21 cellular contexts compared by ENCODE assay signal in the genomic region with DNA sequence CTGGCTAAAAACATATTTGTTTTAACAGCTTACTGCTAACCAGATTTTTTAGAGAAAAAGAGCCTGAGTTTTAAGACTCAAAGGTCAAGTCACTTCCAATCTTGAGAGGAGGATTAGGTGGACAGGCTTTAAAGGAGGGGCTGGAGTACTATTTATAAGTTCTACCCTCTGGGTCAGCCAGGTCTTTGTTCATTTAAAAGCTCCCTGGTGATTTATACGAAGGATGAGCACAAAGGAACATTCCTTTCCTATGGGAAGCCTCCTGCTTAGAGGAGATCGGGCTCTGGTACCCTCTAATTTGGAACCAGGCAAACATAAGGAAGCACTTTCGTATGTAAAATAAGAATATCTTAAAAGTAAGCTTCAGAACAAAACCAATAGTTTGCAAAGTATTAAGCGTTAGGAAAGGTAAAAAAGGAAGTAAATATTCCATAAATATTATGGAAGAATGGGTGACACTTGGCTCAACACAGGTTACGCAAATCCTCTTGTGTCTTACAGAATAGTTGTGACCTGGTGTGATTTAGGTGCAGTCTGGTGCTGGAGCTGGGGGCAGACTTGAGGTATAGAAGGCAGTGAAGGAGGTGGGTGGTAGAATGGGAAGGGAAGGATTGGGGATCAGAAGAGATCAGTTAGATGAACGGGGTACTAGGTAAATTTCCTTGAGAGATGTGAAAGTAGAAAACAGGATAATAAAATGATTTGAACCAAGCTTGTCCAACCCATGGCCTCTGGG.
"Had no signal": no experiment of that assay in that cellular context is flagged by ENCODE, and none has a peak within 500 bp of the region (broad histone marks: within the 10 kb centered on the region; RNA-seq: fewer than 3 reads in every experiment).

No MANE protein-coding gene starts in this region.

- H3K36me3 Mint-ChIP-seq: activated naive CD4-positive, alpha-beta T cell treated with anti-CD3 and anti-CD28 coated beads, Interleukin-2, amount 50 U/mL, for 24 hours; stimulated activated effector memory CD8-positive, alpha-beta T cell treated with anti-CD3 and anti-CD28 coated beads, Interleukin-12 subunit alpha, Interleukin-12 subunit beta, amount 100 ng/mL, for 72 hours had no signal

- H3K27me3 Mint-ChIP-seq: activated naive CD4-positive, alpha-beta T cell treated with anti-CD3 and anti-CD28 coated beads, Interleukin-2, amount 50 U/mL, for 24 hours had no signal

- H3K36me3 ChIP-seq: breast epithelium, gastroesophageal sphincter, heart left ventricle, left lung, ovary, stomach, upper lobe of right lung had no signal

- H3K27ac ChIP-seq: breast epithelium, gastroesophageal sphincter, heart left ventricle, left lung, ovary, psoas muscle, stomach, testis, upper lobe of right lung, VCaP had no signal

- H3K4me1 ChIP-seq: breast epithelium, gastroesophageal sphincter, left lung, psoas muscle, stomach, testis, upper lobe of right lung had no signal

- H3K4me2 ChIP-seq: smooth muscle cell had no signal

- H3K4me3 ChIP-seq: breast epithelium, gastroesophageal sphincter, heart left ventricle, left lung, ovary, psoas muscle, smooth muscle cell, stomach, testis, upper lobe of right lung had no signal

- H3K27ac Mint-ChIP-seq: activated naive CD4-positive, alpha-beta T cell treated with anti-CD3 and anti-CD28 coated beads, Interleukin-2, amount 50 U/mL, for 24 hours; stimulated activated effector memory CD8-positive, alpha-beta T cell treated with anti-CD3 and anti-CD28 coated beads, Interleukin-12 subunit alpha, Interleukin-12 subunit beta, amount 100 ng/mL, for 72 hours had no signal

- H3K9me3 ChIP-seq: breast epithelium, gastroesophageal sphincter, heart left ventricle, left lung, ovary, psoas muscle, stomach, testis, upper lobe of right lung had no signal

- H3K27me3 ChIP-seq: breast epithelium, gastroesophageal sphincter, heart left ventricle, left lung, ovary, stomach, testis, upper lobe of right lung had no signal

- H3K9me3 Mint-ChIP-seq: activated naive CD4-positive, alpha-beta T cell treated with anti-CD3 and anti-CD28 coated beads, Interleukin-2, amount 50 U/mL, for 24 hours; stimulated activated effector memory CD8-positive, alpha-beta T cell treated with anti-CD3 and anti-CD28 coated beads, Interleukin-12 subunit alpha, Interleukin-12 subunit beta, amount 100 ng/mL, for 72 hours had no signal

- H3K4me3 Mint-ChIP-seq: activated naive CD4-positive, alpha-beta T cell treated with anti-CD3 and anti-CD28 coated beads, Interleukin-2, amount 50 U/mL, for 24 hours; stimulated activated effector memory CD8-positive, alpha-beta T cell treated with anti-CD3 and anti-CD28 coated beads, Interleukin-12 subunit alpha, Interleukin-12 subunit beta, amount 100 ng/mL, for 72 hours had no signal

- H3K4me1 Mint-ChIP-seq: stimulated activated effector memory CD8-positive, alpha-beta T cell treated with anti-CD3 and anti-CD28 coated beads, Interleukin-12 subunit alpha, Interleukin-12 subunit beta, amount 100 ng/mL, for 72 hours had no signal

- DNase-seq: activated CD4-positive, alpha-beta T cell treated with anti-CD3 and anti-CD28 coated beads for 1 hour; activated CD4-positive, alpha-beta T cell treated with anti-CD3 and anti-CD28 coated beads, Interleukin-2, amount 50 U/mL, for 4 hours; activated gamma-delta T cell; effector CD8-positive, alpha-beta T cell; heart left ventricle; left lung; midbrain; ovary; psoas muscle; right cardiac atrium; stimulated activated CD4-positive, alpha-beta T cell treated with anti-CD3 and anti-CD28 coated beads, Interleukin-4, amount 100 ng/mL, for 24 hours; stomach; T-helper 2 cell; testis; upper lobe of right lung had no signal
